Comparison of ENCODE assay signal across 15 cellular contexts in genomic region chr10:93757136-93757535, GRCh38. TPM values are rescaled to one million over a fixed set of nuclear protein-coding genes. Genes with fewer than 3 reads are reported as not detected.
DNase-seq lines count a peak whose midpoint lies in the region; ATAC-seq and TF ChIP-seq lines count a peak whose summit lies in the region.
"Had no signal": no experiment of that assay in that cellular context is flagged by ENCODE, and none has a peak within 500 bp of the region (broad histone marks: within the 10 kb centered on the region; RNA-seq: fewer than 3 reads in every experiment).

No MANE protein-coding gene starts in this region.

- DNase-seq in AG04450 (ENCODE audit: low read depth, low spot score) (no peak), NCI-H69 (lab: John Stamatoyannopoulos, UW) (peak; percentile 54), endodermal cell (peak; percentile 76), neuronal stem cell (ENCODE audit: low spot score) (no peak), prostate gland (ENCODE audit: low spot score) (no peak)
- DNase-seq: DMS79, foreskin keratinocyte, left colon, SHP77, testis had no signal

- H3K79me1 ChIP-seq in neuronal stem cell (ENCODE audit: low read depth, low read length): no peaks in the 10 kb centered on the region

- no peak overlapping the region for H2BK15ac ChIP-seq in neuronal stem cell (ENCODE audit: low read length)

- no peak overlapping the region for H3K27ac Mint-ChIP-seq in endodermal cell
- H3K27ac Mint-ChIP-seq: progenitor cell of endocrine pancreas had no signal

- H3K27ac ChIP-seq in AG04450 (ENCODE audit: low read depth, low read length): no peak overlapping the region
- peak overlapping the region; percentile 69 for H3K27ac ChIP-seq in endodermal cell (ENCODE audit: low read depth, low read length)
- H3K27ac ChIP-seq in neuronal stem cell (replicated peaks; ENCODE audit: low read length): no peak overlapping the region
- no peak overlapping the region for H3K27ac ChIP-seq in prostate gland
- H3K27ac ChIP-seq: foreskin keratinocyte, HL-60 had no signal

- intact Hi-C loops in prostate gland (cut with DNase I): no loop called here

- H3K14ac ChIP-seq in neuronal stem cell (ENCODE audit: low read length): no peak overlapping the region

- no peak overlapping the region for H4K91ac ChIP-seq in neuronal stem cell (ENCODE audit: low read depth, low read length, poor library complexity)

- ATAC-seq in HG03439 (IDR thresholded peaks at IDR 0.05; ENCODE audit: unreplicated experiment): no peak
- no peak for ATAC-seq in GM21723 (IDR thresholded peaks at IDR 0.05; ENCODE audit: unreplicated experiment)
- ATAC-seq in GM18861 (IDR thresholded peaks at IDR 0.05; ENCODE audit: unreplicated experiment): no peak
- ATAC-seq: foreskin keratinocyte, left colon had no signal

- no peak overlapping the region for H4K8ac ChIP-seq in neuronal stem cell (ENCODE audit: low read depth, low read length)

- H3K4me3 Mint-ChIP-seq in endodermal cell: no peak overlapping the region

- H2AFZ ChIP-seq in neuronal stem cell (ENCODE audit: low read length): peak overlapping the region; percentile 4

- no peak for TF ChIP-seq POLR2A in prostate gland (IDR thresholded peaks at IDR 0.05)

- H3K9me3 ChIP-seq in AG04450 (ENCODE audit: control insufficient read depth, insufficient read depth, low read length) (no peaks in the 10 kb centered on the region), endodermal cell (ENCODE audit: control insufficient read depth, low read length) (no peaks in the 10 kb centered on the region), neuronal stem cell (replicated peaks in 1 of 2; ENCODE audit: control insufficient read depth in 2 of 2, insufficient read depth in 1 of 2, low read depth in 1 of 2, low read length in 2 of 2) (no peaks in the 10 kb centered on the region), prostate gland (no peaks in the 10 kb centered on the region)
- H3K9me3 ChIP-seq: testis had no signal

- no peaks in the 10 kb centered on the region for H3K27me3 Mint-ChIP-seq in endodermal cell (ENCODE audit: insufficient read depth)

- H3K36me3 ChIP-seq in endodermal cell (ENCODE audit: control insufficient read depth, insufficient read depth, low read length): no peaks in the 10 kb centered on the region
- H3K36me3 ChIP-seq in neuronal stem cell (replicated peaks in 1 of 2; ENCODE audit: control insufficient read depth in 2 of 2, insufficient read depth in 2 of 2, low read length in 2 of 2): no peaks in the 10 kb centered on the region
- H3K36me3 ChIP-seq in prostate gland: no peaks in the 10 kb centered on the region

- H3K36me3 Mint-ChIP-seq in endodermal cell (ENCODE audit: low read depth): no peaks in the 10 kb centered on the region

- no peak overlapping the region for H2AK5ac ChIP-seq in neuronal stem cell (ENCODE audit: low read depth, low read length)

- POLR2A ChIA-PET in AG04450 (lab: Yijun Ruan, JAX): interaction anchor here (0.7 kb wide), 1 partner anchor 10 kb away, joined by 3 read pairs; no protein-coding TSS in a partner anchor

- H3K23ac ChIP-seq in neuronal stem cell (ENCODE audit: low read depth, low read length, poor library complexity): no peak overlapping the region

- no peak overlapping the region for H2BK5ac ChIP-seq in neuronal stem cell (ENCODE audit: low read length)

- CTCF ChIA-PET in AG04450 (lab: Charles Lee): no interaction called here

- H2BK12ac ChIP-seq in neuronal stem cell (ENCODE audit: low read length): no peak overlapping the region

- H2BK120ac ChIP-seq in neuronal stem cell (ENCODE audit: low read depth, low read length): no peak overlapping the region

- WGBS in endodermal cell (ENCODE audit: insufficient coverage in 1 of 2, insufficient read length in 1 of 2), 2 experiments: 38 to 43% methylated on average over 3 to 5 of the region's 5 CpGs
- no CpG with 5 or more reads among the region's 5 CpGs for WGBS in neuronal stem cell (ENCODE audit: extremely low coverage in 2 of 2, insufficient read length in 2 of 2, insufficient replicate concordance in 1 of 2), 2 donors
- 36% methylated on average over 5 of the region's 5 CpGs for WGBS in prostate gland

- H3K9ac ChIP-seq in endodermal cell (ENCODE audit: extremely low read depth, low read length, poor library complexity, severe bottlenecking) (no peak overlapping the region), neuronal stem cell (ENCODE audit: low read depth, low read length, poor library complexity) (no peak overlapping the region)

- no peaks in the 10 kb centered on the region for H3K9me3 Mint-ChIP-seq in endodermal cell

- H3K4me1 ChIP-seq in endodermal cell (ENCODE audit: control insufficient read depth, insufficient read depth, low read length): peaks cover 56% of the 10 kb centered on the region
- H3K4me1 ChIP-seq in neuronal stem cell (ENCODE audit: control insufficient read depth in 2 of 2, insufficient read depth in 1 of 2, low read depth in 1 of 2, low read length in 2 of 2): peaks cover 15 to 23% of the 10 kb centered on the region in 2 donors
- no peaks in the 10 kb centered on the region for H3K4me1 ChIP-seq in prostate gland (replicated peaks)
- H3K4me1 ChIP-seq: foreskin keratinocyte had no signal

- H3K18ac ChIP-seq in neuronal stem cell (ENCODE audit: low read length): peak overlapping the region; percentile 11

- no peak overlapping the region for H3K4ac ChIP-seq in neuronal stem cell (ENCODE audit: low read length)

- H3K4me3 ChIP-seq in AG04450 (ENCODE audit: low read depth, low read length) (no peak overlapping the region), endodermal cell (ENCODE audit: low read length) (no peak overlapping the region), neuronal stem cell (ENCODE audit: low read length in 2 of 2) (no peak overlapping the region), prostate gland (no peak overlapping the region)
- H3K4me3 ChIP-seq: testis had no signal

- no peak overlapping the region for H3K4me2 ChIP-seq in neuronal stem cell (ENCODE audit: insufficient read depth, low read length, poor library complexity, severe bottlenecking)

- H3K27me3 ChIP-seq in AG04450 (ENCODE audit: control insufficient read depth, insufficient read depth, low read length) (peaks cover 49% of the 10 kb centered on the region), endodermal cell (ENCODE audit: control insufficient read depth, insufficient read depth, low read length, poor library complexity, severe bottlenecking) (no peaks in the 10 kb centered on the region), neuronal stem cell (ENCODE audit: control insufficient read depth in 3 of 3, insufficient read depth in 3 of 3, low read depth in 1 of 3, low read length in 3 of 3) (peaks cover 0 to 4% (median 0%) of the 10 kb centered on the region in 3 experiments), prostate gland (replicated peaks; ENCODE audit: insufficient read depth) (peaks cover 3% of the 10 kb centered on the region)
- H3K27me3 ChIP-seq: testis had no signal

- peaks cover 85% of the 10 kb centered on the region for H3K4me1 Mint-ChIP-seq in endodermal cell

- peak; percentile 14; the same call in 1 of the 2 replicates for TF ChIP-seq CTCF in AG04450 (IDR thresholded peaks at IDR 0.05; ENCODE audit: low read depth, low read length)
- TF ChIP-seq CTCF in endodermal cell (conservative IDR thresholded peaks at IDR 0.05): peak; percentile 55
- no peak for TF ChIP-seq CTCF in prostate gland (IDR thresholded peaks at IDR 0.05)

RNA-seq across cellular contexts. Expression of gene LGI1, which starts 0.6 kb away (rescaled TPM):
- polyA plus RNA-seq in AG04450 (2011; rRNA removed): not detected in 2 replicates
- polyA minus RNA-seq in AG04450 (2011; rRNA and poly(A)+ RNA removed): not detected in 2 replicates
- total RNA-seq in endodermal cell: 1 to 10 TPM in 1 of 2 donors, under 1 TPM in 1; 0.60 to 2.6 TPM
- polyA plus RNA-seq in endodermal cell (2013, experiment 1 of 2): 63.2 TPM
- 66.2 TPM for polyA plus RNA-seq in endodermal cell (2013, experiment 2 of 2)
- 10.8 TPM for polyA plus RNA-seq in neuronal stem cell (2013, experiment 1 of 2)
- 9.5 TPM for polyA plus RNA-seq in neuronal stem cell (2013, experiment 2 of 2)
- under 1 TPM; 0.23 to 0.91 TPM for total RNA-seq in prostate gland
- total RNA-seq: foreskin keratinocyte, progenitor cell of endocrine pancreas had no signal
- polyA plus RNA-seq: foreskin keratinocyte had no signal

RNA-seq across cellular contexts. Expression of gene FRA10AC1, which starts 54.7 kb away (rescaled TPM):
- polyA plus RNA-seq in AG04450 (2011; rRNA removed): 7.0 and 12.1 TPM in 2 replicates
- 2.9 and 6.0 TPM in 2 replicates for polyA minus RNA-seq in AG04450 (2011; rRNA and poly(A)+ RNA removed)
- 10 to 100 TPM; 16.5 to 28.3 TPM for total RNA-seq in endodermal cell
- polyA plus RNA-seq in endodermal cell (2013, experiment 1 of 2): 19.9 TPM
- 27.4 TPM for polyA plus RNA-seq in endodermal cell (2013, experiment 2 of 2)
- polyA plus RNA-seq in neuronal stem cell (2013, experiment 1 of 2): 23.9 TPM
- 24.5 TPM for polyA plus RNA-seq in neuronal stem cell (2013, experiment 2 of 2)
- total RNA-seq in prostate gland: 10 to 100 TPM; 10.5 to 11.4 TPM

Comparison
In these comparisons a context has a peak if more than half of its experiments do, and no peak if none do; other contexts are left out.
1. DNase-seq: peak in NCI-H69 (single experiment) and endodermal cell (single experiment); none in AG04450 (single experiment), neuronal stem cell (single experiment) and prostate gland (single experiment).
2. CTCF ChIP-seq: peak in AG04450 (single experiment) and endodermal cell (single experiment); none in prostate gland (0 of 4).